In the genomic region with DNA sequence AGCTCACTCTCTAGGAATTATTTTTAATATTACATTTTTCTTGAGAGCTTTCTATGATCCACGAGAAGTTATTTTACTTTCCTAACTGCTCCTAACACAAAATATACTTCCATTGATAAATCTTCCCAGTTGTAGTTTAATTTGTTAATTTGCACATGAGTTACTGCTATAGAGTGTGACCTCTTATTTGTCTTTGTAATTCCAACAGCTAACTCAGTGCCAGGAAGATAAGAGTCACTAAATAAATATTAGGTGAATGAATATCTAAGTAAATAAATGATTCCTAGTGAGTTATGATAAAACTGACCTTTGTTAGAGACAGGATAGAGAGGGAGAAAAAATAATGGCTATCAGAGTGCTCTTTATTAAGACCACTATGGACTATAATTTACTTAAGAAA, we compare ENCODE assay signal across 1 cellular context.
TF ChIP-seq lines count a peak whose summit lies in the region.

No MANE protein-coding gene starts in this region.

TF ChIP-seq in HepG2, 621 proteins besides CTCF, POLR2A, EP300 and RAD21 (continued from another document):
- TF ChIP-seq ZNF225 (CRISPR knock-in tag; IDR thresholded peaks at IDR 0.05) (no peak), ZNF7 (CRISPR knock-in tag; IDR thresholded peaks at IDR 0.05) (no peak), ATF7 (IDR thresholded peaks at IDR 0.05) (no peak), ATF7 (CRISPR knock-in tag; IDR thresholded peaks at IDR 0.05) (no peak), ZNF281 (CRISPR knock-in tag; IDR thresholded peaks at IDR 0.05; ENCODE audit: borderline replicate concordance) (no peak), ZNF788 (CRISPR knock-in tag; IDR thresholded peaks at IDR 0.05; ENCODE audit: borderline replicate concordance) (no peak), ARHGAP35 (CRISPR knock-in tag; IDR thresholded peaks at IDR 0.05; ENCODE audit: borderline replicate concordance) (no peak), STAT6 (CRISPR knock-in tag; IDR thresholded peaks at IDR 0.05; ENCODE audit: borderline replicate concordance) (no peak), KDM6A (CRISPR knock-in tag; IDR thresholded peaks at IDR 0.05; ENCODE audit: low read depth) (no peak), ZFP1 (CRISPR knock-in tag; IDR thresholded peaks at IDR 0.05) (no peak), TAF15 (IDR thresholded peaks at IDR 0.05; ENCODE audit: low read depth, low read length, poor library complexity, severe bottlenecking) (no peak)
- TF ChIP-seq, protein P1, sequence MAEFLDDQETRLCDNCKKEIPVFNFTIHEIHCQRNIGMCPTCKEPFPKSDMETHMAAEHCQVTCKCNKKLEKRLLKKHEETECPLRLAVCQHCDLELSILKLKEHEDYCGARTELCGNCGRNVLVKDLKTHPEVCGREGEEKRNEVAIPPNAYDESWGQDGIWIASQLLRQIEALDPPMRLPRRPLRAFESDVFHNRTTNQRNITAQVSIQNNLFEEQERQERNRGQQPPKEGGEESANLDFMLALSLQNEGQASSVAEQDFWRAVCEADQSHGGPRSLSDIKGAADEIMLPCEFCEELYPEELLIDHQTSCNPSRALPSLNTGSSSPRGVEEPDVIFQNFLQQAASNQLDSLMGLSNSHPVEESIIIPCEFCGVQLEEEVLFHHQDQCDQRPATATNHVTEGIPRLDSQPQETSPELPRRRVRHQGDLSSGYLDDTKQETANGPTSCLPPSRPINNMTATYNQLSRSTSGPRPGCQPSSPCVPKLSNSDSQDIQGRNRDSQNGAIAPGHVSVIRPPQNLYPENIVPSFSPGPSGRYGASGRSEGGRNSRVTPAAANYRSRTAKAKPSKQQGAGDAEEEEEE (CRISPR knock-in tag; IDR thresholded peaks at IDR 0.05; ENCODE audit: borderline replicate concordance), result no peak
